Comparison of ENCODE assay signal across 9 cellular contexts in the genomic region with DNA sequence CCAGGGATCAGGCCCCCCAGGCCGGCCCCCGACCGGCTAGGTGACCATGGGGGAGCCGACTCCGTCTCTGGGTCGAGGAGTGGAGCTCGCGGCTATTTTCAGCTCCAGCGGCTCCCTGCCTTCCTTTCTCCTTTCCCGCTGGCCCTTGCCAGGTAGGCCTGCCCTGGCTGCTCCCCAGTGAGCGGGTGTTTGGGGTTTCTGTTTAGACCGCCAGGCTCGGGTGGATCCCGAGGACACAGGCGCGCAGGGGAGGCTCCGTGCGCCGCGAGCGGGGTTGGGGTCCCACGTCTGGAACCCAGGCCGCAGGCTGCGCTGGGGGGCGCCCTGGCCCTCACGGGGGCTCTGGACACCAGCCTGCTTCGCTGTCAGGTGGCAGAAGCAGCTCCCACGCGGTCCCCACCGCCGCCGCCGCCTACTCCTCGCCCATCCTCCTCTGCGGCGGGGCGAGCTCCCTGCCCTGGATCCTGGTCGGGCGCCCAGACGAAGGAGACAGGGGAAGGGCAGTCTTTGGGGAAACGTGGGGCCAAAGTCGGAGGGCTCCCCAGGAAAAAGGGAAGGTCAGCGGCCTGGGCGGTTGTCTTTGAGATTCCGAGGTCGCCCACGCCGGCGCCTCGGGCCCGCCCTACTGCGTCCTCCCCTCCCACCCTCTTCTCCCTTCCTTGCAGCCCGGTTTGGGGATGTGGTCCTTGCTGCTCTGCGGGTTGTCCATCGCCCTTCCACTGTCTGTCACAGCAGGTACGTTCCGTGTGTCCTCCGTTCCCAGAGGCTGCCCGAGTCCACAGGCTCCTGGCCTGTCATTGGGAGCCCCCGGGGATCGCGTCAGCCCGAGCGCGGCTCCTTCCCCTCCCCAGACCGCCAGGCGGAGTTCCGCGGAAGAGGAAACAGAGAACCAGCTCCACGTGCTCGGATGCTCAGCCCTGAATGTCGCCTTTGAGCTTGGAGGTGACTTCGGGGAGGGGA. TPM values are rescaled to one million over a fixed set of nuclear protein-coding genes. Genes with fewer than 3 reads are reported as not detected.
DNase-seq lines count a peak whose midpoint lies in the region; ATAC-seq, FAIRE-seq and TF ChIP-seq lines count a peak whose summit lies in the region.
"Had no signal": no experiment of that assay in that cellular context is flagged by ENCODE, and none has a peak within 500 bp of the region (broad histone marks: within the 10 kb centered on the region; RNA-seq: fewer than 3 reads in every experiment).

No MANE protein-coding gene starts in this region.

- TF ChIP-seq RAD21 in GM12878 (IDR thresholded peaks at IDR 0.05; ENCODE audit: insufficient read depth, low read depth, low read length): no peak

- H3K4me3 ChIP-seq in GM12878 (no peak overlapping the region), small intestine (ENCODE audit: low read depth in 1 of 2, low read length in 2 of 2) (peak overlapping the region; percentile 16 to 25)

- SMC1A ChIA-PET in GM12878 (lab: Charles Lee; ENCODE audit: uncharacterized antibody, unreplicated experiment): no interaction called here

- no peaks in the 10 kb centered on the region for H3K79me2 ChIP-seq in GM12878 (ENCODE audit: control insufficient read depth, insufficient read depth, low read length)

- no peak for FAIRE-seq in GM12878 (lab: Jason Lieb, UNC)
- FAIRE-seq in small intestine (lab: Jason Lieb, UNC): no peak
- FAIRE-seq: G401.6 had no signal

- H2AFZ ChIP-seq in GM12878 (ENCODE audit: control insufficient read depth, low read depth, low read length): no peak overlapping the region; the same call in 1 of the 2 replicates

- no peak overlapping the region for H3K9ac ChIP-seq in GM12878 (ENCODE audit: control insufficient read depth, insufficient read depth, low read length)

- peak overlapping the region; percentile 78 to 88 (median 81) for H3K4me3 Mint-ChIP-seq in T-cell

- H3K4me1 ChIP-seq in GM12878 (ENCODE audit: control insufficient read depth, insufficient read depth, low read length) (no peaks in the 10 kb centered on the region), small intestine (ENCODE audit: control insufficient read depth in 2 of 2, insufficient read depth in 1 of 2, low read depth in 1 of 2, low read length in 1 of 2) (no peaks in the 10 kb centered on the region)

- intact Hi-C loops in GM12878 (cut with micrococcal nuclease; ENCODE audit: unreplicated experiment): loop anchor here (2.0 kb wide), 1 partner anchor 53 kb away; no protein-coding TSS in a partner anchor

- TF ChIP-seq EP300 in GM12878 (IDR thresholded peaks at IDR 0.05; ENCODE audit: borderline replicate concordance in 1 of 2, control insufficient read depth in 1 of 2, low read depth in 2 of 2, low read length in 2 of 2): no peak

- H3K27me3 ChIP-seq in GM12878 (replicated peaks in 1 of 2; ENCODE audit: control insufficient read depth in 2 of 2, insufficient read depth in 2 of 2, low read length in 1 of 2) (no peaks in the 10 kb centered on the region; a peak in 2 of 4 replicates), small intestine (ENCODE audit: control insufficient read depth in 2 of 2, insufficient read depth in 2 of 2, low read length in 2 of 2) (no peaks in the 10 kb centered on the region)

- H3K9me3 Mint-ChIP-seq in T-cell: no peaks in the 10 kb centered on the region

- RAD21 ChIA-PET in GM12878 (lab: Charles Lee; ENCODE audit: unreplicated experiment): no interaction called here

- H3K36me3 Mint-ChIP-seq in T-cell: no peaks in the 10 kb centered on the region

- BruUV-seq in GM12878 (replicated peaks; lab: Mats Ljungman, UMichigan): no TSS peak

- no peak for TF ChIP-seq POLR2A in GM12878 (IDR thresholded peaks at IDR 0.05; ENCODE audit: low read depth, low read length)

- POLR2A ChIA-PET in T-cell (lab: Charles Lee): no interaction called here
- POLR2A ChIA-PET in GM12878 (lab: Charles Lee): interaction anchor here (0.6 kb wide), 1 partner anchor 35 kb away, joined by 3 read pairs; no protein-coding TSS in a partner anchor

- WGBS in GM12878 (ENCODE audit: insufficient coverage, insufficient replicate concordance, low lambda C conversion rate, missing lambda C conversion rate): 51% methylated on average over 60 of the region's 73 CpGs
- 5 to 21% (median 18%) methylated on average over 70 to 73 of the region's 73 CpGs for WGBS in small intestine, 3 donors

- no peaks in the 10 kb centered on the region for H3K36me3 ChIP-seq in GM12878 (ENCODE audit: control insufficient read depth in 2 of 2, insufficient read depth in 2 of 2, low read length in 1 of 2)
- no peaks in the 10 kb centered on the region for H3K36me3 ChIP-seq in small intestine (ENCODE audit: control insufficient read depth in 2 of 2, insufficient read depth in 2 of 2, low read length in 2 of 2)

- H3K27ac ChIP-seq in GM12878 (ENCODE audit: control insufficient read depth, insufficient read depth) (no peak overlapping the region), small intestine (ENCODE audit: low read depth in 1 of 2, low read length in 1 of 2) (peak overlapping the region in 1 of 2 donors; percentile 7)

- H3K27me3 Mint-ChIP-seq in T-cell: peaks cover 14 to 16% of the 10 kb centered on the region in 2 donors

- no peak overlapping the region for H3K27ac Mint-ChIP-seq in T-cell

- in situ Hi-C loops in GM12878 (cut with MboI): no loop called here

- no peaks in the 10 kb centered on the region for H4K20me1 ChIP-seq in GM12878 (ENCODE audit: control insufficient read depth, insufficient read depth)

- peaks cover 6 to 15% (median 13%) of the 10 kb centered on the region in 3 donors for H3K4me1 Mint-ChIP-seq in T-cell

- H3K9me3 ChIP-seq in GM12878 (replicated peaks; ENCODE audit: control insufficient read depth, insufficient read depth, low read length) (no peaks in the 10 kb centered on the region; the same call in 2 of the 3 replicates), small intestine (ENCODE audit: control insufficient read depth, low read depth) (no peaks in the 10 kb centered on the region)

- peak; percentile 65 for DNase-seq in AG08395 (ENCODE audit: low spot score)
- DNase-seq in T-cell: peak; percentile 5 to 45 (median 27)
- no peak for DNase-seq in GM12878 (ENCODE audit: low read depth, low spot score)
- peak; percentile 59 for DNase-seq in iris pigment epithelial cell (ENCODE audit: low read depth)
- DNase-seq in small intestine: no peak
- no peak for DNase-seq in cerebellum (ENCODE audit: low spot score)
- no peak for DNase-seq in NCI-H2227 (lab: John Stamatoyannopoulos, UW; ENCODE audit: unreplicated experiment)
- no peak for DNase-seq in NAMALWA (ENCODE audit: low spot score)

- no peak for TF ChIP-seq CTCF in GM12878 (IDR thresholded peaks at IDR 0.05 in 2 of 3, conservative IDR thresholded peaks at IDR 0.05 in 1 of 3; ENCODE audit: control insufficient read depth in 2 of 3, extremely low read depth in 1 of 3, insufficient read depth in 1 of 3, low read depth in 3 of 3, low read length in 3 of 3)

- CTCF ChIA-PET in T-cell (lab: Charles Lee) (interaction anchor here in 1 of 2 donors (0.6 to 1.2 kb wide), 2 partner anchors 53 to 260 kb away, joined by 3 to 5 read pairs; no protein-coding TSS in a partner anchor), GM12878 (lab: Yijun Ruan, JAX) (interaction anchor here (1.2 kb wide), 1 partner anchor 53 kb away, joined by 4 read pairs; no protein-coding TSS in a partner anchor)

- peak; percentile 76 to 84 (median 81) for ATAC-seq in T-cell (replicated peaks in 1 of 4)
- no peak for ATAC-seq in GM12878

- H3K4me2 ChIP-seq in GM12878 (ENCODE audit: control insufficient read depth, insufficient read depth): 0 out of 2 replicates have a peak overlapping the region, but pooled peaks have one; percentile 8

TF ChIP-seq in GM12878, 131 proteins besides CTCF, POLR2A, EP300 and RAD21 (continues in another document):
- TF ChIP-seq TCF12 (IDR thresholded peaks at IDR 0.05; ENCODE audit: low read depth, low read length) (no peak), CBX5 (IDR thresholded peaks at IDR 0.05; ENCODE audit: low read depth) (no peak)

RNA-seq across cellular contexts. Expression of a gene that starts 0.6 kb away (rescaled TPM):
- total RNA-seq in T-cell (not detected), GM12878 (2014; rRNA removed) (not detected in 2 replicates), GM12878 (2014; rRNA removed; fragmentation: Illumina TruSeq; extraction: Trizol) (not detected in 2 replicates), GM12878 (2021) (not detected in 2 replicates), cerebellum (0.73 TPM)
- not detected in 2 replicates for total RNA-seq in GM12878 (2013; cell fraction: nucleolus; rRNA removed)
- not detected for polyA plus RNA-seq in GM12878 (2011; ENCODE audit: low read depth)
- polyA plus RNA-seq in GM12878 (2011; rRNA removed) (not detected in 2 replicates), GM12878 (2014; fragmentation: Illumina TruSeq; extraction: Trizol) (not detected in 2 replicates), GM12878 (2014; fragmentation: Nextera tagmentation; extraction: Ambion mirVana) (not detected), GM12878 (2014; rRNA removed) (not detected in 2 replicates), GM12878 (2016; fragmentation: Nextera tagmentation; extraction: Ambion mirVana) (not detected), small intestine (under 1 TPM in 1 of 3 donors, not detected in 2; 0.34 TPM)
- polyA plus RNA-seq in GM12878 (2011; cell fraction: cytosol; rRNA removed): 0.02 TPM in 1 of 2 replicates, not detected in the other
- 0.06 TPM in 1 of 2 replicates, not detected in the other for polyA plus RNA-seq in GM12878 (2011; cell fraction: nucleus; rRNA removed)
- not detected in 2 replicates for polyA plus RNA-seq in GM12878 (2012)
- polyA minus RNA-seq in GM12878 (2011; rRNA and poly(A)+ RNA removed): not detected in 2 replicates
- polyA minus RNA-seq in GM12878 (2011; cell fraction: cytosol; rRNA and poly(A)+ RNA removed): not detected in 2 replicates
- polyA minus RNA-seq in GM12878 (2011; cell fraction: nucleus; rRNA and poly(A)+ RNA removed): not detected in 2 replicates

RNA-seq across cellular contexts. Expression of a gene that starts 44.9 kb away (rescaled TPM):
- total RNA-seq in T-cell: 1 to 10 TPM in 4 of 5 donors, under 1 TPM in 1; 0.43 to 4.5 (median 1.7) TPM
- total RNA-seq in GM12878 (2013; cell fraction: nucleolus; rRNA removed): 1.5 and 1.8 TPM in 2 replicates
- 0.17 and 0.33 TPM in 2 replicates for total RNA-seq in GM12878 (2014; rRNA removed)
- 0.32 and 0.45 TPM in 2 replicates for total RNA-seq in GM12878 (2014; rRNA removed; fragmentation: Illumina TruSeq; extraction: Trizol)
- total RNA-seq in GM12878 (2021): 0.61 and 1.1 TPM in 2 replicates
- 0.73 TPM for polyA plus RNA-seq in GM12878 (2011; ENCODE audit: low read depth)
- 13.2 and 19.9 TPM in 2 replicates for polyA plus RNA-seq in GM12878 (2011; rRNA removed)
- 8.8 and 10.2 TPM in 2 replicates for polyA plus RNA-seq in GM12878 (2011; cell fraction: cytosol; rRNA removed)
- polyA plus RNA-seq in GM12878 (2011; cell fraction: nucleus; rRNA removed): 8.7 and 9.2 TPM in 2 replicates
- 0.88 and 1.3 TPM in 2 replicates for polyA plus RNA-seq in GM12878 (2012)
- 0.81 and 0.86 TPM in 2 replicates for polyA plus RNA-seq in GM12878 (2014; fragmentation: Illumina TruSeq; extraction: Trizol)
- polyA plus RNA-seq in GM12878 (2014; fragmentation: Nextera tagmentation; extraction: Ambion mirVana): under 1 TPM; 0.18 to 0.24 TPM
- polyA plus RNA-seq in GM12878 (2014; rRNA removed): 0.32 and 0.42 TPM in 2 replicates
- under 1 TPM; 0.62 to 0.79 TPM for polyA plus RNA-seq in GM12878 (2016; fragmentation: Nextera tagmentation; extraction: Ambion mirVana)
- polyA minus RNA-seq in GM12878 (2011; rRNA and poly(A)+ RNA removed): 8.1 and 10.8 TPM in 2 replicates
- polyA minus RNA-seq in GM12878 (2011; cell fraction: cytosol; rRNA and poly(A)+ RNA removed): 2.3 and 2.7 TPM in 2 replicates
- polyA minus RNA-seq in GM12878 (2011; cell fraction: nucleus; rRNA and poly(A)+ RNA removed): 4.6 and 5.2 TPM in 2 replicates
- polyA plus RNA-seq in small intestine: 10 to 100 TPM in 2 of 3 donors, 1 to 10 TPM in 1; 2.9 to 36.7 (median 18.4) TPM
- total RNA-seq in cerebellum: 1.5 TPM

Comparison
In these comparisons a context has a peak if more than half of its experiments do, and no peak if none do; other contexts are left out.
1. DNase-seq: peak in AG08395 (single experiment), T-cell (34 of 34) and iris pigment epithelial cell (single experiment); none in GM12878 (single experiment), small intestine (single experiment), cerebellum (single experiment), NCI-H2227 (single experiment) and NAMALWA (single experiment).